In genomic region chr17:69870751-69871199, GRCh38 we compare ENCODE assay signal across 1 cellular context.
TF ChIP-seq lines count a peak whose summit lies in the region.

No MANE protein-coding gene starts in this region.

TF ChIP-seq in WTC11, 78 proteins besides CTCF, POLR2A, EP300 and RAD21 (continued from another document):
- TF ChIP-seq MLX (CRISPR knock-in tag; IDR thresholded peaks at IDR 0.05) (no peak), SP1 (CRISPR knock-in tag; conservative IDR thresholded peaks at IDR 0.05) (no peak), ZNF671 (CRISPR knock-in tag; IDR thresholded peaks at IDR 0.05) (no peak), JAZF1 (CRISPR knock-in tag; IDR thresholded peaks at IDR 0.05) (no peak), ETV6 (CRISPR knock-in tag; IDR thresholded peaks at IDR 0.05) (no peak), CBFB (CRISPR knock-in tag; IDR thresholded peaks at IDR 0.05; ENCODE audit: low read depth) (no peak), ZNF416 (CRISPR knock-in tag; IDR thresholded peaks at IDR 0.05) (no peak), ZNF317 (CRISPR knock-in tag; IDR thresholded peaks at IDR 0.05; ENCODE audit: borderline replicate concordance, low read depth) (no peak), GRHL2 (CRISPR knock-in tag; IDR thresholded peaks at IDR 0.05; ENCODE audit: insufficient replicate concordance, severe bottlenecking) (no peak)
- TF ChIP-seq, protein P1, sequence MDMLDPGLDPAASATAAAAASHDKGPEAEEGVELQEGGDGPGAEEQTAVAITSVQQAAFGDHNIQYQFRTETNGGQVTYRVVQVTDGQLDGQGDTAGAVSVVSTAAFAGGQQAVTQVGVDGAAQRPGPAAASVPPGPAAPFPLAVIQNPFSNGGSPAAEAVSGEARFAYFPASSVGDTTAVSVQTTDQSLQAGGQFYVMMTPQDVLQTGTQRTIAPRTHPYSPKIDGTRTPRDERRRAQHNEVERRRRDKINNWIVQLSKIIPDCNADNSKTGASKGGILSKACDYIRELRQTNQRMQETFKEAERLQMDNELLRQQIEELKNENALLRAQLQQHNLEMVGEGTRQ (CRISPR knock-in tag; IDR thresholded peaks at IDR 0.05): no peak
- TF ChIP-seq, protein P2, sequence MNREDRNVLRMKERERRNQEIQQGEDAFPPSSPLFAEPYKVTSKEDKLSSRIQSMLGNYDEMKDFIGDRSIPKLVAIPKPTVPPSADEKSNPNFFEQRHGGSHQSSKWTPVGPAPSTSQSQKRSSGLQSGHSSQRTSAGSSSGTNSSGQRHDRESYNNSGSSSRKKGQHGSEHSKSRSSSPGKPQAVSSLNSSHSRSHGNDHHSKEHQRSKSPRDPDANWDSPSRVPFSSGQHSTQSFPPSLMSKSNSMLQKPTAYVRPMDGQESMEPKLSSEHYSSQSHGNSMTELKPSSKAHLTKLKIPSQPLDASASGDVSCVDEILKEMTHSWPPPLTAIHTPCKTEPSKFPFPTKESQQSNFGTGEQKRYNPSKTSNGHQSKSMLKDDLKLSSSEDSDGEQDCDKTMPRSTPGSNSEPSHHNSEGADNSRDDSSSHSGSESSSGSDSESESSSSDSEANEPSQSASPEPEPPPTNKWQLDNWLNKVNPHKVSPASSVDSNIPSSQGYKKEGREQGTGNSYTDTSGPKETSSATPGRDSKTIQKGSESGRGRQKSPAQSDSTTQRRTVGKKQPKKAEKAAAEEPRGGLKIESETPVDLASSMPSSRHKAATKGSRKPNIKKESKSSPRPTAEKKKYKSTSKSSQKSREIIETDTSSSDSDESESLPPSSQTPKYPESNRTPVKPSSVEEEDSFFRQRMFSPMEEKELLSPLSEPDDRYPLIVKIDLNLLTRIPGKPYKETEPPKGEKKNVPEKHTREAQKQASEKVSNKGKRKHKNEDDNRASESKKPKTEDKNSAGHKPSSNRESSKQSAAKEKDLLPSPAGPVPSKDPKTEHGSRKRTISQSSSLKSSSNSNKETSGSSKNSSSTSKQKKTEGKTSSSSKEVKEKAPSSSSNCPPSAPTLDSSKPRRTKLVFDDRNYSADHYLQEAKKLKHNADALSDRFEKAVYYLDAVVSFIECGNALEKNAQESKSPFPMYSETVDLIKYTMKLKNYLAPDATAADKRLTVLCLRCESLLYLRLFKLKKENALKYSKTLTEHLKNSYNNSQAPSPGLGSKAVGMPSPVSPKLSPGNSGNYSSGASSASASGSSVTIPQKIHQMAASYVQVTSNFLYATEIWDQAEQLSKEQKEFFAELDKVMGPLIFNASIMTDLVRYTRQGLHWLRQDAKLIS (CRISPR knock-in tag; IDR thresholded peaks at IDR 0.05; ENCODE audit: borderline replicate concordance): no peak
- TF ChIP-seq, protein P3, sequence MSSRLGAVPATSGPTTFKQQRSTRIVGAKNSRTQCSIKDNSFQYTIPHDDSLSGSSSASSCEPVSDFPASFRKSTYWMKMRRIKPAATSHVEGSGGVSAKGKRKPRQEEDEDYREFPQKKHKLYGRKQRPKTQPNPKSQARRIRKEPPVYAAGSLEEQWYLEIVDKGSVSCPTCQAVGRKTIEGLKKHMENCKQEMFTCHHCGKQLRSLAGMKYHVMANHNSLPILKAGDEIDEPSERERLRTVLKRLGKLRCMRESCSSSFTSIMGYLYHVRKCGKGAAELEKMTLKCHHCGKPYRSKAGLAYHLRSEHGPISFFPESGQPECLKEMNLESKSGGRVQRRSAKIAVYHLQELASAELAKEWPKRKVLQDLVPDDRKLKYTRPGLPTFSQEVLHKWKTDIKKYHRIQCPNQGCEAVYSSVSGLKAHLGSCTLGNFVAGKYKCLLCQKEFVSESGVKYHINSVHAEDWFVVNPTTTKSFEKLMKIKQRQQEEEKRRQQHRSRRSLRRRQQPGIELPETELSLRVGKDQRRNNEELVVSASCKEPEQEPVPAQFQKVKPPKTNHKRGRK (CRISPR knock-in tag; IDR thresholded peaks at IDR 0.05; ENCODE audit: borderline replicate concordance): no peak
